In genomic region chr6:66662196-66662595, GRCh38 we compare ENCODE assay signal across 9 cellular contexts.
DNase-seq lines count a peak whose midpoint lies in the region; ATAC-seq and TF ChIP-seq lines count a peak whose summit lies in the region.
"Had no signal": no experiment of that assay in that cellular context is flagged by ENCODE, and none has a peak within 500 bp of the region (broad histone marks: within the 10 kb centered on the region; RNA-seq: fewer than 3 reads in every experiment).

No MANE protein-coding gene starts in this region.

- no peak overlapping the region for H2AFZ ChIP-seq in PC-9

- BruUV-seq in MCF 10A (replicated peaks; lab: Mats Ljungman, UMichigan) (no TSS peak), PC-9 (replicated peaks; lab: Mats Ljungman, UMichigan) (no TSS peak)

- no peaks in the 10 kb centered on the region for H3K79me2 ChIP-seq in PC-9 (ENCODE audit: low read depth)

- no peaks in the 10 kb centered on the region for H3K27me3 Mint-ChIP-seq in MCF 10A (ENCODE audit: insufficient read depth, unreplicated experiment)
- H3K27me3 Mint-ChIP-seq: CD4-positive, alpha-beta memory T cell had no signal

- H3K4me2 ChIP-seq in PC-9: no peak overlapping the region

- TF ChIP-seq CTCF in MCF 10A (IDR thresholded peaks at IDR 0.05; ENCODE audit: unreplicated experiment) (peak; percentile 61), breast epithelium (IDR thresholded peaks at IDR 0.05) (no peak), PC-9 (conservative IDR thresholded peaks at IDR 0.05) (peak; percentile 53), fibroblast of the aortic adventitia (IDR thresholded peaks at IDR 0.05; ENCODE audit: insufficient read depth, low read length) (peak; percentile 46), tibial nerve (IDR thresholded peaks at IDR 0.05) (peak in 3 of 5 experiments; percentile 9 to 35 (median 25))

- H3K4me1 Mint-ChIP-seq in MCF 10A (ENCODE audit: insufficient read depth, unreplicated experiment): no peaks in the 10 kb centered on the region
- H3K4me1 Mint-ChIP-seq: CD4-positive, alpha-beta memory T cell had no signal

- no peaks in the 10 kb centered on the region for H3F3A ChIP-seq in PC-9 (ENCODE audit: insufficient read depth, low read depth)

- POLR2A ChIA-PET in MCF 10A (lab: Yijun Ruan, JAX) (no interaction called here), PC-9 (lab: Charles Lee; ENCODE audit: unreplicated experiment) (no interaction called here)

- CTCF ChIA-PET in MCF 10A (lab: Yijun Ruan, JAX) (interaction anchor here (0.7 to 1.8 kb wide), 3 partner anchors 11 to 1258 kb away, joined by 3 to 4 read pairs (median 4); no protein-coding TSS in a partner anchor), PC-9 (lab: Charles Lee) (interaction anchor here (0.6 kb wide), 1 partner anchor 410 kb away, joined by 5 read pairs; no protein-coding TSS in a partner anchor)

- H3K27me3 ChIP-seq in breast epithelium (no peaks in the 10 kb centered on the region), PC-9 (ENCODE audit: insufficient read depth, low read depth) (no peaks in the 10 kb centered on the region), tibial nerve (no peaks in the 10 kb centered on the region)

- H3K9me3 ChIP-seq in breast epithelium (no peaks in the 10 kb centered on the region), PC-9 (ENCODE audit: insufficient read depth, low read depth) (no peaks in the 10 kb centered on the region), tibial nerve (peaks cover 0 to under 1% (median 0%) of the 10 kb centered on the region in 4 donors)

- no peaks in the 10 kb centered on the region for H3K9me2 ChIP-seq in PC-9 (ENCODE audit: insufficient read depth)

- no peak overlapping the region for H3K27ac Mint-ChIP-seq in MCF 10A (ENCODE audit: low read depth, unreplicated experiment)
- H3K27ac Mint-ChIP-seq: CD4-positive, alpha-beta memory T cell had no signal

- H3K36me3 ChIP-seq in breast epithelium: no peaks in the 10 kb centered on the region
- H3K36me3 ChIP-seq in PC-9 (ENCODE audit: low read depth): no peaks in the 10 kb centered on the region
- no peaks in the 10 kb centered on the region for H3K36me3 ChIP-seq in tibial nerve

- no peak overlapping the region for H3K4me3 Mint-ChIP-seq in MCF 10A (ENCODE audit: unreplicated experiment)
- H3K4me3 Mint-ChIP-seq: CD4-positive, alpha-beta memory T cell had no signal

- no peak for TF ChIP-seq POLR2A in breast epithelium (IDR thresholded peaks at IDR 0.05)
- TF ChIP-seq POLR2A in tibial nerve (IDR thresholded peaks at IDR 0.05): no peak

- no peaks in the 10 kb centered on the region for H4K20me1 ChIP-seq in PC-9 (ENCODE audit: insufficient read depth)

- H3K4me3 ChIP-seq in breast epithelium (no peak overlapping the region), PC-9 (no peak overlapping the region), fibroblast of the aortic adventitia (ENCODE audit: low read depth, low read length) (no peak overlapping the region), tibial nerve (no peak overlapping the region)

- intact Hi-C loops in MCF 10A (cut with micrococcal nuclease): loop anchor here (1.0 kb wide), 1 partner anchor 1564 kb away; no protein-coding TSS in a partner anchor
- intact Hi-C loops in breast epithelium (cut with DNase I; ENCODE audit: low total_unique reads): no loop called here
- intact Hi-C loops in PC-9 (cut with micrococcal nuclease; ENCODE audit: unreplicated experiment): no loop called here

- H3K27ac ChIP-seq in breast epithelium: no peak overlapping the region
- no peak overlapping the region for H3K27ac ChIP-seq in PC-9
- no peak overlapping the region for H3K27ac ChIP-seq in tibial nerve

- DNase-seq in MCF 10A (ENCODE audit: unreplicated experiment) (peak; percentile 32), breast epithelium (ENCODE audit: low spot score in 2 of 2) (no peak), PC-9 (no peak), fibroblast of the aortic adventitia (ENCODE audit: low read depth) (peak; percentile 36), tibial nerve (ENCODE audit: low spot score in 2 of 2) (no peak)
- DNase-seq: CD4-positive, alpha-beta memory T cell had no signal

- ATAC-seq in HG02970 (IDR thresholded peaks at IDR 0.05; ENCODE audit: low FRiP score, unreplicated experiment) (no peak), HG03175 (IDR thresholded peaks at IDR 0.05; ENCODE audit: unreplicated experiment) (no peak), GM18868 (IDR thresholded peaks at IDR 0.05; ENCODE audit: unreplicated experiment) (no peak)

- TF ChIP-seq EP300 in tibial nerve (IDR thresholded peaks at IDR 0.05): no peak

- no peaks in the 10 kb centered on the region for H3K36me3 Mint-ChIP-seq in MCF 10A (ENCODE audit: insufficient read depth, unreplicated experiment)
- H3K36me3 Mint-ChIP-seq: CD4-positive, alpha-beta memory T cell had no signal

- H3K4me1 ChIP-seq in breast epithelium: no peaks in the 10 kb centered on the region
- H3K4me1 ChIP-seq in PC-9 (replicated peaks; ENCODE audit: insufficient read depth): no peaks in the 10 kb centered on the region
- H3K4me1 ChIP-seq in tibial nerve: peaks cover 0 to 5% (median 0%) of the 10 kb centered on the region in 4 donors

- no peaks in the 10 kb centered on the region for H3K9me3 Mint-ChIP-seq in MCF 10A (ENCODE audit: unreplicated experiment)

Comparison
In these comparisons a context has a peak if more than half of its experiments do, and no peak if none do; other contexts are left out.
1. DNase-seq: peak in MCF 10A (single experiment) and fibroblast of the aortic adventitia (single experiment); none in breast epithelium (0 of 2), PC-9 (0 of 2) and tibial nerve (0 of 2).
2. CTCF ChIP-seq: peak in MCF 10A (single experiment), PC-9 (single experiment), fibroblast of the aortic adventitia (single experiment) and tibial nerve (3 of 5); none in breast epithelium (0 of 3).